ENCODE assay signal across 8 cellular contexts in the genomic region with DNA sequence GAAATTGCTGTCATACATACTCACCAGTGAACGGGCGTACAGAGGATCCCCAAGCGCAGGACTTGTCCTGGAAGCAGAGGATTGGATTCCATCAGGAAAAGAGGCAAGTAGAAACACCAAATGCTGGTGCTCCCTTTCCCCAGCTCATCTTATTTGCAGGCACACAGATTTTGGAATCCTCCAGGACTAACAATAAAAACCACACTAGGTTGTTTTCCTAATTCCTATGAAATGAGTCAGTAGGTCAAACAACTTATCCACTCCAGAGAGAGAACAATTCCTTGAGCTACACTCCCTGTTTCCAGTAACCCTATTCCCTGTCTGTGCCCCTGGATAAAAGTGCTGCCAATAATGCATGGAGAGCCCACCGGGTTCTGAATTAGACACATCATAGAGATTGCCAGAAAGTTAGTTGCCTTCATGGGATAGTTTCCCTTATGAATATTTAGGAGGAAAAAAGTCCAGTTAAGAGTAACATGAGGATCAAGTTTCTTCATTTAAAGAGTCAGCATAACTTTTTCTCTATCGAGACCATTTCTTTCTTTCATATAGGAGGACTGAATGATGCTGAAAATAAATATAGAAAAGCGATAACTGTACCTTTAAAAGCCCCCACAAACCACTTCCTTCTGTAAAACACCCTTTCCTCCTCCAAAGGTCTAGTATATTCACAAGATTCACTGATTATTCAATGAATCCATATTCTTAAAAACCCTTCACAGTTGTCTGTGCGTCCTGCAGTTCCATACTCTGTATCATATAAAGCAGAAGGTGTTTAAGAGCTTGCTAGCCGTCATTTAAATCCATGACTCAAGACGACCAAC.
DNase-seq lines count a peak whose midpoint lies in the region; ATAC-seq and TF ChIP-seq lines count a peak whose summit lies in the region.

No MANE protein-coding gene starts in this region.

- CTCF ChIA-PET in activated CD4-positive, alpha-beta T cell treated with anti-CD3 and anti-CD28 coated beads, Interleukin-2, amount 10 ng/mL, durations not matched to agents 7 days and 5 days (lab: Charles Lee): interaction anchor here (0.8 to 3.2 kb wide), 6 partner anchors 10 to 100 kb away, joined by 3 to 15 read pairs (median 4); no protein-coding TSS in a partner anchor

- no peak for DNase-seq in activated CD4-positive, alpha-beta T cell treated with anti-CD3 and anti-CD28 coated beads, Interleukin-2, amount 10 ng/mL, durations not matched to agents 7 days and 5 days
- no peak for DNase-seq in activated CD4-positive, alpha-beta T cell treated with anti-CD3 and anti-CD28 coated beads for 1 hour
- DNase-seq in breast epithelium (ENCODE audit: low spot score in 2 of 2) (no peak), NCI-H446 (lab: John Stamatoyannopoulos, UW) (no peak), GDM1 (lab: John Stamatoyannopoulos, UW) (no peak)

- peaks cover 58% of the 10 kb centered on the region for H3K36me3 Mint-ChIP-seq in activated CD4-positive, alpha-beta T cell treated with anti-CD3 and anti-CD28 coated beads, Interleukin-2, amount 10 ng/mL, durations not matched to agents 7 days and 5 days (ENCODE audit: low read depth)

- H3K4me3 ChIP-seq in breast epithelium (peak overlapping the region; percentile 37 to 68 (median 43)), mononuclear cell (ENCODE audit: low read length) (peak overlapping the region; percentile 49)

- H3K27me3 Mint-ChIP-seq in activated CD4-positive, alpha-beta T cell treated with anti-CD3 and anti-CD28 coated beads, Interleukin-2, amount 10 ng/mL, durations not matched to agents 7 days and 5 days: no peaks in the 10 kb centered on the region

- H3K36me3 ChIP-seq in KOPT-K1 (ENCODE audit: insufficient read depth, low read length) (no peaks in the 10 kb centered on the region), breast epithelium (no peaks in the 10 kb centered on the region)

- H3K4me1 Mint-ChIP-seq in activated CD4-positive, alpha-beta T cell treated with anti-CD3 and anti-CD28 coated beads, Interleukin-2, amount 10 ng/mL, durations not matched to agents 7 days and 5 days: peaks cover 82% of the 10 kb centered on the region

- peak overlapping the region; percentile 82 for H3K4me3 Mint-ChIP-seq in activated CD4-positive, alpha-beta T cell treated with anti-CD3 and anti-CD28 coated beads, Interleukin-2, amount 10 ng/mL, durations not matched to agents 7 days and 5 days

- no peak for TF ChIP-seq CTCF in breast epithelium (IDR thresholded peaks at IDR 0.05)

- H3K4me1 ChIP-seq in breast epithelium (peaks cover 0 to 42% of the 10 kb centered on the region in 2 donors), mononuclear cell (ENCODE audit: insufficient read depth, low read length) (peaks cover 61% of the 10 kb centered on the region)

- peak overlapping the region; percentile 94 for H3K27ac Mint-ChIP-seq in activated CD4-positive, alpha-beta T cell treated with anti-CD3 and anti-CD28 coated beads, Interleukin-2, amount 10 ng/mL, durations not matched to agents 7 days and 5 days

- H3K9me3 Mint-ChIP-seq in activated CD4-positive, alpha-beta T cell treated with anti-CD3 and anti-CD28 coated beads, Interleukin-2, amount 10 ng/mL, durations not matched to agents 7 days and 5 days: no peaks in the 10 kb centered on the region

- TF ChIP-seq POLR2A in breast epithelium (IDR thresholded peaks at IDR 0.05): no peak

- intact Hi-C loops in breast epithelium (cut with DNase I; ENCODE audit: low total_unique reads): no loop called here

- POLR2A ChIA-PET in activated CD4-positive, alpha-beta T cell treated with anti-CD3 and anti-CD28 coated beads, Interleukin-2, amount 10 ng/mL, durations not matched to agents 7 days and 5 days (lab: Charles Lee): interaction anchor here (0.5 to 1.3 kb wide), 2 partner anchors 48 to 64 kb away, joined by 4 to 8 read pairs; no protein-coding TSS in a partner anchor

- H3K27me3 ChIP-seq in breast epithelium: no peaks in the 10 kb centered on the region
- H3K27me3 ChIP-seq in mononuclear cell (ENCODE audit: insufficient read depth, low read length): no peaks in the 10 kb centered on the region

- peak overlapping the region; percentile 92 for H3K27ac ChIP-seq in KOPT-K1 (ENCODE audit: low read depth, low read length, poor library complexity, severe bottlenecking)
- H3K27ac ChIP-seq in breast epithelium: peak overlapping the region; percentile 93 to 95

- no peak for ATAC-seq in GM21515 (IDR thresholded peaks at IDR 0.05; ENCODE audit: unreplicated experiment)

- H3K9me3 ChIP-seq in KOPT-K1 (ENCODE audit: insufficient read depth, low read length, poor library complexity, severe bottlenecking) (no peaks in the 10 kb centered on the region), breast epithelium (no peaks in the 10 kb centered on the region), mononuclear cell (ENCODE audit: low read depth, low read length) (no peaks in the 10 kb centered on the region)
